Comparison of ENCODE assay signal across 11 cellular contexts in genomic region chr12:117507547-117507946, GRCh38.
DNase-seq lines count a peak whose midpoint lies in the region; ATAC-seq lines count a peak whose summit lies in the region.
"Had no signal": no experiment of that assay in that cellular context is flagged by ENCODE, and none has a peak within 500 bp of the region (broad histone marks: within the 10 kb centered on the region; RNA-seq: fewer than 3 reads in every experiment).

No MANE protein-coding gene starts in this region.

- peaks cover 0 to 3% of the 10 kb centered on the region in 2 donors for H3K27me3 Mint-ChIP-seq in T-cell

- peak; percentile 69 for DNase-seq in DMS153 (lab: John Stamatoyannopoulos, UW)
- peak; percentile 74 for DNase-seq in NCI-H1105 (lab: John Stamatoyannopoulos, UW)
- DNase-seq in NCI-H524 treated with DMSO at 0.1 percent for 48 hours (lab: John Stamatoyannopoulos, UW) = peak; percentile 61
- DNase-seq in left kidney (ENCODE audit: low read depth, low spot score) = peak; percentile 57
- no peak for DNase-seq in activated gamma-delta T cell (lab: John Stamatoyannopoulos, UW)
- DNase-seq in T-cell = no peak
- no peak for DNase-seq in GDM1 (lab: John Stamatoyannopoulos, UW)
- DNase-seq: naive thymus-derived CD4-positive, alpha-beta T cell; stimulated activated CD4-positive, alpha-beta T cell treated with anti-CD3 and anti-CD28 coated beads, Interleukin-2, amount 100 ng/mL, for 48 hours had no signal

- POLR2A ChIA-PET in T-cell (lab: Charles Lee) = no interaction called here

- no peak overlapping the region for H3K27ac Mint-ChIP-seq in T-cell
- H3K27ac Mint-ChIP-seq: activated naive CD8-positive, alpha-beta T cell; naive thymus-derived CD4-positive, alpha-beta T cell had no signal

- no peaks in the 10 kb centered on the region for H3K36me3 Mint-ChIP-seq in T-cell
- H3K36me3 Mint-ChIP-seq: activated naive CD8-positive, alpha-beta T cell; naive thymus-derived CD4-positive, alpha-beta T cell had no signal

- CTCF ChIA-PET in T-cell (lab: Charles Lee) = no interaction called here

- no peak overlapping the region for H3K4me3 Mint-ChIP-seq in T-cell
- H3K4me3 Mint-ChIP-seq: activated naive CD8-positive, alpha-beta T cell; naive thymus-derived CD4-positive, alpha-beta T cell had no signal

- ATAC-seq in T-cell (replicated peaks in 1 of 4) = no peak
- ATAC-seq: activated CD4-positive, CD25-positive, alpha-beta regulatory T cell treated with anti-CD3 and anti-CD28 coated beads, Interleukin-2, amount 50 U/mL, for 24 hours; naive thymus-derived CD4-positive, alpha-beta T cell had no signal

- peaks cover 0 to 13% (median 0%) of the 10 kb centered on the region in 3 donors for H3K9me3 Mint-ChIP-seq in T-cell

- no peaks in the 10 kb centered on the region for H3K4me1 Mint-ChIP-seq in T-cell
- H3K4me1 Mint-ChIP-seq: naive thymus-derived CD4-positive, alpha-beta T cell had no signal

Comparison
In these comparisons a context has a peak if more than half of its experiments do, and no peak if none do; other contexts are left out.
1. DNase-seq: peak in DMS153 (single experiment), NCI-H1105 (single experiment), NCI-H524 treated with DMSO at 0.1 percent for 48 hours (single experiment) and left kidney (single experiment); none in activated gamma-delta T cell (single experiment), T-cell (0 of 34) and GDM1 (single experiment).